9 cellular contexts compared by ENCODE assay signal in genomic region chr3:125928816-125929545, GRCh38. TPM values are rescaled to one million over a fixed set of nuclear protein-coding genes. Genes with fewer than 3 reads are reported as not detected.
DNase-seq lines count a peak whose midpoint lies in the region; ATAC-seq, FAIRE-seq and TF ChIP-seq lines count a peak whose summit lies in the region.
"Not testable (repeated sequence)": the region's sequence is repeated elsewhere in the genome, so short reads cannot be mapped to it uniquely, and the experiment has no call there.
"Had no signal": no experiment of that assay in that cellular context is flagged by ENCODE, and none has a peak within 500 bp of the region (broad histone marks: within the 10 kb centered on the region; RNA-seq: fewer than 3 reads in every experiment).

No MANE protein-coding gene starts in this region.

- not testable (repeated sequence) for H3K27me3 ChIP-seq in CD4-positive, alpha-beta memory T cell (ENCODE audit: insufficient read depth, low read length); KMS-11 (ENCODE audit: insufficient read depth, low read depth); pancreas

- H2AFZ ChIP-seq in KMS-11 (ENCODE audit: low read depth): not testable (repeated sequence)

- intact Hi-C loops in CD4-positive, alpha-beta memory T cell (cut with micrococcal nuclease); left ventricle myocardium superior (cut with micrococcal nuclease); pancreas (cut with DNase I): not testable (repeated sequence)

- peak; percentile 42; the same call in 1 of the 2 replicates for TF ChIP-seq CTCF in KMS-11 (conservative IDR thresholded peaks at IDR 0.05; ENCODE audit: low read depth, low read length)
- peak; percentile 57 to 71 for TF ChIP-seq CTCF in brain (conservative IDR thresholded peaks at IDR 0.05)
- TF ChIP-seq CTCF in pancreas (IDR thresholded peaks at IDR 0.05): peak; percentile 34 to 56 (median 50)

- H3K4me1 Mint-ChIP-seq in CD4-positive, alpha-beta memory T cell: peaks cover 4 to 11% (median 6%) of the 10 kb centered on the region in 4 donors
- peaks cover 17% of the 10 kb centered on the region for H3K4me1 Mint-ChIP-seq in brain

- CTCF ChIA-PET in CD4-positive, alpha-beta memory T cell (lab: Charles Lee; ENCODE audit: partially characterized antibody): interaction anchor here (1.3 kb wide), 1 partner anchor 62 kb away, joined by 4 read pairs; no protein-coding TSS in a partner anchor

- H3K9me3 ChIP-seq in CD4-positive, alpha-beta memory T cell (ENCODE audit: control insufficient read depth in 1 of 2, low read length in 2 of 2); pancreas: not testable (repeated sequence)

- not testable (repeated sequence) for H3K4me1 ChIP-seq in CD4-positive, alpha-beta memory T cell (ENCODE audit: insufficient read depth, low read length); KMS-11 (ENCODE audit: low read depth, poor library complexity, severe bottlenecking); pancreas

- not testable (repeated sequence) for H3K36me3 Mint-ChIP-seq in CD4-positive, alpha-beta memory T cell; brain

- H3K27ac ChIP-seq in CD4-positive, alpha-beta memory T cell (ENCODE audit: low read depth, low read length); KMS-11; pancreas: not testable (repeated sequence)

- not testable (repeated sequence) for H3K9ac ChIP-seq in KMS-11

- not testable (repeated sequence) for H3K27ac Mint-ChIP-seq in CD4-positive, alpha-beta memory T cell
- H3K27ac Mint-ChIP-seq in brain: peak overlapping the region; percentile 23 to 90 (median 71)

- ATAC-seq in left ventricle myocardium superior, pancreas: not testable (repeated sequence)

- WGBS in pancreas, 2 donors: 23 to 34% methylated on average over 21 of the region's 21 CpGs

- not testable (repeated sequence) for FAIRE-seq in pancreas (lab: Jason Lieb, UNC)

- H3K4me3 Mint-ChIP-seq in CD4-positive, alpha-beta memory T cell: peak overlapping the region in 2 of 8 donors; percentile 45 to 57
- H3K4me3 Mint-ChIP-seq in brain: peak overlapping the region in 2 of 5 experiments; percentile 13 to 63

- not testable (repeated sequence) for H4K20me1 ChIP-seq in KMS-11 (ENCODE audit: insufficient read depth)

- H3K79me2 ChIP-seq in KMS-11 (ENCODE audit: insufficient read depth, low read depth): not testable (repeated sequence)

- H3K4me3 ChIP-seq in CD4-positive, alpha-beta memory T cell (ENCODE audit: low read length in 2 of 2); KMS-11 (IDR thresholded peaks at IDR 0.05; ENCODE audit: insufficient read depth, low read depth, low read length); pancreas: not testable (repeated sequence)

- not testable (repeated sequence) for H3K36me3 ChIP-seq in CD4-positive, alpha-beta memory T cell (ENCODE audit: insufficient read depth, low read length); KMS-11 (ENCODE audit: insufficient read depth); pancreas

- not testable (repeated sequence) for H3K4me2 ChIP-seq in KMS-11

- H3K27me3 Mint-ChIP-seq in CD4-positive, alpha-beta memory T cell; brain: not testable (repeated sequence)

- not testable (repeated sequence) for H3K9me3 Mint-ChIP-seq in CD4-positive, alpha-beta memory T cell; brain

- peak; percentile 43 to 60 (median 52) for DNase-seq in CD4-positive, alpha-beta memory T cell
- DNase-seq in NOMO-1 treated with DMSO at 0.1 percent for 48 hours (lab: John Stamatoyannopoulos, UW; ENCODE audit: unreplicated experiment) (peak; percentile 17), left ventricle myocardium superior (peak; percentile 75), pancreas (peak in 5 of 6 donors; percentile 31 to 85 (median 72))
- peak; percentile 60 to 62 for DNase-seq in activated CD4-positive, alpha-beta T cell treated with anti-CD3 and anti-CD28 coated beads, Interleukin-2, amount 50 U/mL, for 4 hours
- DNase-seq in stimulated activated CD8-positive, alpha-beta memory T cell treated with anti-CD3 and anti-CD28 coated beads, Interleukin-4, amount 100 ng/mL, for 48 hours: peak; percentile 86

- POLR2A ChIA-PET in CD4-positive, alpha-beta memory T cell (lab: Charles Lee; ENCODE audit: partially characterized antibody): not testable (repeated sequence)

RNA-seq across cellular contexts. Expression of gene ROPN1B, which starts 40.0 kb away (rescaled TPM):
- not detected for total RNA-seq in CD4-positive, alpha-beta memory T cell
- not detected for polyA plus RNA-seq in CD4-positive, alpha-beta memory T cell
- polyA plus RNA-seq in brain (ENCODE audit: insufficient read depth, low read depth, low replicate concordance) (5.3 TPM), pancreas (under 1 TPM in 1 of 2 donors, not detected in 1; 0.23 TPM)
- total RNA-seq in left ventricle myocardium superior (3.7 TPM), pancreas (under 1 TPM in 2 of 6 donors, not detected in 4; 0.19 to 0.20 TPM)
- total RNA-seq: pulmonary artery endothelial cell had no signal

Comparison
In these comparisons a context has a peak if more than half of its experiments do, and no peak if none do; other contexts are left out.
1. DNase-seq: peak in every context shown above with its lines; median percentile 86 in stimulated activated CD8-positive, alpha-beta memory T cell treated with anti-CD3 and anti-CD28 coated beads, Interleukin-4, amount 100 ng/mL, for 48 hours; 75 in left ventricle myocardium superior; 72 in pancreas; 61 in activated CD4-positive, alpha-beta T cell treated with anti-CD3 and anti-CD28 coated beads, Interleukin-2, amount 50 U/mL, for 4 hours; 52 in CD4-positive, alpha-beta memory T cell; 17 in NOMO-1 treated with DMSO at 0.1 percent for 48 hours.